Comparison of ENCODE assay signal across 8 cellular contexts in genomic region chr6:89412071-89413005, GRCh38. TPM values are rescaled to one million over a fixed set of nuclear protein-coding genes. Genes with fewer than 3 reads are reported as not detected.
DNase-seq lines count a peak whose midpoint lies in the region; ATAC-seq lines count a peak whose summit lies in the region.

A gene with protein sequence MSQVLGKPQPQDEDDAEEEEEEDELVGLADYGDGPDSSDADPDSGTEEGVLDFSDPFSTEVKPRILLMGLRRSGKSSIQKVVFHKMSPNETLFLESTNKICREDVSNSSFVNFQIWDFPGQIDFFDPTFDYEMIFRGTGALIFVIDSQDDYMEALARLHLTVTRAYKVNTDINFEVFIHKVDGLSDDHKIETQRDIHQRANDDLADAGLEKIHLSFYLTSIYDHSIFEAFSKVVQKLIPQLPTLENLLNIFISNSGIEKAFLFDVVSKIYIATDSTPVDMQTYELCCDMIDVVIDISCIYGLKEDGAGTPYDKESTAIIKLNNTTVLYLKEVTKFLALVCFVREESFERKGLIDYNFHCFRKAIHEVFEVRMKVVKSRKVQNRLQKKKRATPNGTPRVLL (minus strand): TSS chr6:89412273. CDS start chr6:89411993, 280 bp downstream.

- DNase-seq in DMS153 (lab: John Stamatoyannopoulos, UW) (peak; percentile 45), DMS153 treated with DMSO at 0.1 percent for 48 hours (lab: John Stamatoyannopoulos, UW; ENCODE audit: unreplicated experiment) (no peak), NCI-H1694 treated with DMSO at 0.1 percent for 48 hours (lab: John Stamatoyannopoulos, UW) (peak; percentile 49), cerebellum (ENCODE audit: low spot score) (peak; percentile 95), left lobe of liver (ENCODE audit: low spot score) (peak; percentile 80)
- DNase-seq in stimulated activated CD4-positive, alpha-beta T cell treated with anti-CD3 and anti-CD28 coated beads, Interleukin-2, amount 100 ng/mL, for 24 hours = peak; percentile 63 to 71

- ATAC-seq in HG02870 (IDR thresholded peaks at IDR 0.05; ENCODE audit: unreplicated experiment) (peak; percentile 74), left lobe of liver (peak; percentile 93)
- peak; percentile 87 to 89 for ATAC-seq in activated CD4-positive, CD25-positive, alpha-beta regulatory T cell treated with anti-CD3 and anti-CD28 coated beads, Interleukin-2, amount 50 U/mL, for 24 hours

RNA-seq across cellular contexts. Expression of the gene that starts here (rescaled TPM):
- total RNA-seq in cerebellum (39.9 TPM), left lobe of liver (7.9 TPM)
